Comparison of ENCODE assay signal across 21 cellular contexts in genomic region chr10:15453921-15454320, GRCh38.
"Had no signal": no experiment of that assay in that cellular context is flagged by ENCODE, and none has a peak within 500 bp of the region (broad histone marks: within the 10 kb centered on the region; RNA-seq: fewer than 3 reads in every experiment).

No MANE protein-coding gene starts in this region.

- H2AFZ ChIP-seq: PC-9 had no signal

- ATAC-seq: activated CD8-positive, alpha-beta T cell treated with anti-CD3 and anti-CD28 coated beads, Interleukin-2, amount 10 ng/mL, durations not matched to agents 7 days and 5 days; WTC11 had no signal

- H3K36me3 ChIP-seq: adrenal gland, breast epithelium, MG63 had no signal

- H3K27ac ChIP-seq: adrenal gland, breast epithelium, PC-9 had no signal

- H3K4me3 ChIP-seq: adrenal gland, breast epithelium, MG63, PC-9 had no signal

- H3K27me3 ChIP-seq: breast epithelium, MG63 had no signal

- H3K9me3 ChIP-seq: adrenal gland, breast epithelium, MG63 had no signal

- DNase-seq: activated CD4-positive, alpha-beta T cell treated with anti-CD3 and anti-CD28 coated beads for 48 hours; activated CD4-positive, alpha-beta T cell treated with anti-CD3 and anti-CD28 coated beads, Interleukin-2, amount 50 U/mL, for 4 hours; activated CD4-positive, CD25-positive, alpha-beta regulatory T cell treated with anti-CD3 and anti-CD28 coated beads, Interleukin-2, amount 50 U/mL, for 72 hours; activated CD8-positive, alpha-beta memory T cell treated with anti-CD3 and anti-CD28 coated beads, Interleukin-2, amount 50 U/mL, for 48 hours; activated CD8-positive, alpha-beta T cell treated with anti-CD3 and anti-CD28 coated beads, Interleukin-2, amount 10 ng/mL, durations not matched to agents 7 days and 5 days; activated naive CD4-positive, alpha-beta T cell treated with anti-CD3 and anti-CD28 coated beads, Interleukin-2, amount 50 U/mL, for 16 hours; activated naive CD8-positive, alpha-beta T cell treated with anti-CD3 and anti-CD28 coated beads, Interleukin-2, amount 10 ng/mL, durations not matched to agents 7 days and 5 days; activated T-cell treated with anti-CD3 and anti-CD28 coated beads, Interleukin-2, amount 50 U/mL, for 1 hour; adrenal gland; aorta; MG63; NCI-H1105; NCI-H1436; NCI-H1694 treated with DMSO at 0.1 percent for 48 hours; NCI-H2029 treated with DMSO at 0.1 percent for 48 hours; NCI-H345; NCI-H510A; PC-9; SHP77 treated with DMSO at 0.1 percent for 48 hours had no signal

- H3K4me1 ChIP-seq: adrenal gland, breast epithelium had no signal

- H3K4me2 ChIP-seq: PC-9 had no signal
